Comparison of ENCODE assay signal across 1 cellular context in the genomic region with DNA sequence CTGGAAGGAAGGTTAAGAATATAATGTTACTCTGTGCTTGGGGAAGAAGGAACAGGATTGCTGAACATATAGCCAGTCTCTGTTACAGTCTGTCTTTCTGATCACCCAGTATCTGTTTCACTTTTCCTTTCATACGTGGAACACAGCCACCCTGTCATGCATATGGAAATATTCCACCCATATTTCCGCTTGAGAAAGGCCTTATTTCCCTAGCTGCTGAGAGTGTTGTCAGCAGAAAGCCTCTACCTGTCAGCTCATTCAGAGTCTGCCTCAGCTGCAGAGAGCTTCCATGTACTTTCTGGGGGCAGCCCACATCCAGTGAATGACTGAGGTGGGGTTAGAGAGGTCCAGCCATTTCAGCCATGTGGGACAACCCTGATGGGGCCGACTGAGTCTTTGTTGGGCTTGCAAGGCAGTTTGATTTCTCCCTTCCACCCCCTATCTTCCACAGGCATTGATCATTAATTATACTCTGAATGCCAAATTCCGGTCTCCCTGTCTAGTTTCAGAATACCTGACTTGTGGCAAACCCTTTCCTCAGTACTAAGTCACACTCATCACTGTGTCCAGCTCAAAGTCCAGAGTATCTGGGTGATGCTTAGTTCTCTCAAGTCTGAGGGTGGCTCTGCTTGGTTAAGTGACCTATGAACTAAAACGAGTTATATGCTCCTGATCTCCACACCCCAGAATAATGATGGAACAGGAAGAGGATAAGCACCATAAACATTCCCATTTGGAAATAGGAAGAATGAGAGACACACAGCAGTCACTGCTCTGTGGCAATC.
TF ChIP-seq lines count a peak whose summit lies in the region.

No MANE protein-coding gene starts in this region.

TF ChIP-seq in SK-N-SH, 30 proteins besides CTCF, POLR2A, EP300 and RAD21 (continued from another document):
- no peak for TF ChIP-seq JUND (IDR thresholded peaks at IDR 0.05)
- TF ChIP-seq, protein P1, sequence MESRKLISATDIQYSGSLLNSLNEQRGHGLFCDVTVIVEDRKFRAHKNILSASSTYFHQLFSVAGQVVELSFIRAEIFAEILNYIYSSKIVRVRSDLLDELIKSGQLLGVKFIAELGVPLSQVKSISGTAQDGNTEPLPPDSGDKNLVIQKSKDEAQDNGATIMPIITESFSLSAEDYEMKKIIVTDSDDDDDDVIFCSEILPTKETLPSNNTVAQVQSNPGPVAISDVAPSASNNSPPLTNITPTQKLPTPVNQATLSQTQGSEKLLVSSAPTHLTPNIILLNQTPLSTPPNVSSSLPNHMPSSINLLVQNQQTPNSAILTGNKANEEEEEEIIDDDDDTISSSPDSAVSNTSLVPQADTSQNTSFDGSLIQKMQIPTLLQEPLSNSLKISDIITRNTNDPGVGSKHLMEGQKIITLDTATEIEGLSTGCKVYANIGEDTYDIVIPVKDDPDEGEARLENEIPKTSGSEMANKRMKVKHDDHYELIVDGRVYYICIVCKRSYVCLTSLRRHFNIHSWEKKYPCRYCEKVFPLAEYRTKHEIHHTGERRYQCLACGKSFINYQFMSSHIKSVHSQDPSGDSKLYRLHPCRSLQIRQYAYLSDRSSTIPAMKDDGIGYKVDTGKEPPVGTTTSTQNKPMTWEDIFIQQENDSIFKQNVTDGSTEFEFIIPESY (IDR thresholded peaks at IDR 0.05; ENCODE audit: borderline replicate concordance, low read depth), result no peak
- TF ChIP-seq NFIC (IDR thresholded peaks at IDR 0.05; ENCODE audit: borderline replicate concordance), result no peak
- TF ChIP-seq, protein P2, sequence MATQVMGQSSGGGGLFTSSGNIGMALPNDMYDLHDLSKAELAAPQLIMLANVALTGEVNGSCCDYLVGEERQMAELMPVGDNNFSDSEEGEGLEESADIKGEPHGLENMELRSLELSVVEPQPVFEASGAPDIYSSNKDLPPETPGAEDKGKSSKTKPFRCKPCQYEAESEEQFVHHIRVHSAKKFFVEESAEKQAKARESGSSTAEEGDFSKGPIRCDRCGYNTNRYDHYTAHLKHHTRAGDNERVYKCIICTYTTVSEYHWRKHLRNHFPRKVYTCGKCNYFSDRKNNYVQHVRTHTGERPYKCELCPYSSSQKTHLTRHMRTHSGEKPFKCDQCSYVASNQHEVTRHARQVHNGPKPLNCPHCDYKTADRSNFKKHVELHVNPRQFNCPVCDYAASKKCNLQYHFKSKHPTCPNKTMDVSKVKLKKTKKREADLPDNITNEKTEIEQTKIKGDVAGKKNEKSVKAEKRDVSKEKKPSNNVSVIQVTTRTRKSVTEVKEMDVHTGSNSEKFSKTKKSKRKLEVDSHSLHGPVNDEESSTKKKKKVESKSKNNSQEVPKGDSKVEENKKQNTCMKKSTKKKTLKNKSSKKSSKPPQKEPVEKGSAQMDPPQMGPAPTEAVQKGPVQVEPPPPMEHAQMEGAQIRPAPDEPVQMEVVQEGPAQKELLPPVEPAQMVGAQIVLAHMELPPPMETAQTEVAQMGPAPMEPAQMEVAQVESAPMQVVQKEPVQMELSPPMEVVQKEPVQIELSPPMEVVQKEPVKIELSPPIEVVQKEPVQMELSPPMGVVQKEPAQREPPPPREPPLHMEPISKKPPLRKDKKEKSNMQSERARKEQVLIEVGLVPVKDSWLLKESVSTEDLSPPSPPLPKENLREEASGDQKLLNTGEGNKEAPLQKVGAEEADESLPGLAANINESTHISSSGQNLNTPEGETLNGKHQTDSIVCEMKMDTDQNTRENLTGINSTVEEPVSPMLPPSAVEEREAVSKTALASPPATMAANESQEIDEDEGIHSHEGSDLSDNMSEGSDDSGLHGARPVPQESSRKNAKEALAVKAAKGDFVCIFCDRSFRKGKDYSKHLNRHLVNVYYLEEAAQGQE (IDR thresholded peaks at IDR 0.05; ENCODE audit: low read depth, low read length), result no peak
